In genomic region chr5:137088175-137088574, GRCh38 we compare ENCODE assay signal across 3 cellular contexts.
TF ChIP-seq lines count a peak whose summit lies in the region.

No MANE protein-coding gene starts in this region.

TF ChIP-seq in A549, 52 proteins besides CTCF, POLR2A, EP300 and RAD21:
- TF ChIP-seq ATOH8 (CRISPR knock-in tag; IDR thresholded peaks at IDR 0.05; ENCODE audit: low read depth) (no peak), NFE2L2 (conservative IDR thresholded peaks at IDR 0.05; ENCODE audit: low read length) (no peak), ZC3H11A (IDR thresholded peaks at IDR 0.05) (no peak), FOSL2 (IDR thresholded peaks at IDR 0.05) (no peak), FOSL2 (CRISPR knock-in tag; IDR thresholded peaks at IDR 0.05) (no peak), RARB (CRISPR knock-in tag; IDR thresholded peaks at IDR 0.05) (no peak), MAFK (IDR thresholded peaks at IDR 0.05; ENCODE audit: partially characterized antibody) (peak; percentile 74)
TF ChIP-seq in A549: peak in this region for 1.

TF ChIP-seq in K562, 482 proteins besides CTCF, POLR2A, EP300 and RAD21:
- TF ChIP-seq, protein P1, sequence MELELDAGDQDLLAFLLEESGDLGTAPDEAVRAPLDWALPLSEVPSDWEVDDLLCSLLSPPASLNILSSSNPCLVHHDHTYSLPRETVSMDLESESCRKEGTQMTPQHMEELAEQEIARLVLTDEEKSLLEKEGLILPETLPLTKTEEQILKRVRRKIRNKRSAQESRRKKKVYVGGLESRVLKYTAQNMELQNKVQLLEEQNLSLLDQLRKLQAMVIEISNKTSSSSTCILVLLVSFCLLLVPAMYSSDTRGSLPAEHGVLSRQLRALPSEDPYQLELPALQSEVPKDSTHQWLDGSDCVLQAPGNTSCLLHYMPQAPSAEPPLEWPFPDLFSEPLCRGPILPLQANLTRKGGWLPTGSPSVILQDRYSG (tag; conservative IDR thresholded peaks at IDR 0.05; ENCODE audit: low read depth): no peak
- TF ChIP-seq ZNF3 (CRISPR knock-in tag; IDR thresholded peaks at IDR 0.05) (no peak), TFAM (CRISPR knock-in tag; conservative IDR thresholded peaks at IDR 0.05) (no peak), ZNF695 (CRISPR knock-in tag; IDR thresholded peaks at IDR 0.05) (no peak), ZNF143 (CRISPR knock-in tag; IDR thresholded peaks at IDR 0.05) (no peak), MAFF (IDR thresholded peaks at IDR 0.05; ENCODE audit: low read length) (peak; percentile 10; the same call in 1 of the 2 replicates), MAFG (tag; conservative IDR thresholded peaks at IDR 0.05) (peak; percentile 30; the same call in 1 of the 2 replicates), GTF2F1 (IDR thresholded peaks at IDR 0.05; ENCODE audit: low read depth, low read length) (no peak), CHD1 (IDR thresholded peaks at IDR 0.05; ENCODE audit: low read length) (no peak), SRF (CRISPR knock-in tag; IDR thresholded peaks at IDR 0.05) (no peak), NFE2L1 (tag; IDR thresholded peaks at IDR 0.05; ENCODE audit: borderline replicate concordance, low read depth) (no peak), TEAD2 (tag; IDR thresholded peaks at IDR 0.05) (no peak), ZNF134 (CRISPR knock-in tag; conservative IDR thresholded peaks at IDR 0.05) (no peak), HSF4 (CRISPR knock-in tag; IDR thresholded peaks at IDR 0.05; ENCODE audit: borderline replicate concordance) (no peak), CBX1 (IDR thresholded peaks at IDR 0.05; ENCODE audit: low read depth) (no peak), TEAD4 (IDR thresholded peaks at IDR 0.05; ENCODE audit: low read length) (no peak), TEAD4 (CRISPR knock-in tag; IDR thresholded peaks at IDR 0.05; ENCODE audit: borderline replicate concordance) (no peak), C11orf30 (IDR thresholded peaks at IDR 0.05; ENCODE audit: low read depth) (peak; percentile 26; the same call in 1 of the 2 replicates)
- TF ChIP-seq, protein P2, sequence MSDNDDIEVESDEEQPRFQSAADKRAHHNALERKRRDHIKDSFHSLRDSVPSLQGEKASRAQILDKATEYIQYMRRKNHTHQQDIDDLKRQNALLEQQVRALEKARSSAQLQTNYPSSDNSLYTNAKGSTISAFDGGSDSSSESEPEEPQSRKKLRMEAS (CRISPR knock-in tag; IDR thresholded peaks at IDR 0.05): no peak
- TF ChIP-seq, protein P3, sequence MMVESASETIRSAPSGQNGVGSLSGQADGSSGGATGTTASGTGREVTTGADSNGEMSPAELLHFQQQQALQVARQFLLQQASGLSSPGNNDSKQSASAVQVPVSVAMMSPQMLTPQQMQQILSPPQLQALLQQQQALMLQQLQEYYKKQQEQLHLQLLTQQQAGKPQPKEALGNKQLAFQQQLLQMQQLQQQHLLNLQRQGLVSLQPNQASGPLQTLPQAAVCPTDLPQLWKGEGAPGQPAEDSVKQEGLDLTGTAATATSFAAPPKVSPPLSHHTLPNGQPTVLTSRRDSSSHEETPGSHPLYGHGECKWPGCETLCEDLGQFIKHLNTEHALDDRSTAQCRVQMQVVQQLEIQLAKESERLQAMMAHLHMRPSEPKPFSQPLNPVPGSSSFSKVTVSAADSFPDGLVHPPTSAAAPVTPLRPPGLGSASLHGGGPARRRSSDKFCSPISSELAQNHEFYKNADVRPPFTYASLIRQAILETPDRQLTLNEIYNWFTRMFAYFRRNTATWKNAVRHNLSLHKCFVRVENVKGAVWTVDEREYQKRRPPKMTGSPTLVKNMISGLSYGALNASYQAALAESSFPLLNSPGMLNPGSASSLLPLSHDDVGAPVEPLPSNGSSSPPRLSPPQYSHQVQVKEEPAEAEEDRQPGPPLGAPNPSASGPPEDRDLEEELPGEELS (CRISPR knock-in tag; IDR thresholded peaks at IDR 0.05; ENCODE audit: borderline replicate concordance): no peak

TF ChIP-seq in H1, 55 proteins besides CTCF, POLR2A, EP300 and RAD21 (continued from another document):
- TF ChIP-seq CHD7 (IDR thresholded peaks at IDR 0.05; ENCODE audit: insufficient replicate concordance, low read length) (no peak), ASH2L (IDR thresholded peaks at IDR 0.05; ENCODE audit: low read length) (no peak), BACH1 (IDR thresholded peaks at IDR 0.05; ENCODE audit: low read length) (no peak)
